ENCODE assay signal across 20 cellular contexts in the genomic region with DNA sequence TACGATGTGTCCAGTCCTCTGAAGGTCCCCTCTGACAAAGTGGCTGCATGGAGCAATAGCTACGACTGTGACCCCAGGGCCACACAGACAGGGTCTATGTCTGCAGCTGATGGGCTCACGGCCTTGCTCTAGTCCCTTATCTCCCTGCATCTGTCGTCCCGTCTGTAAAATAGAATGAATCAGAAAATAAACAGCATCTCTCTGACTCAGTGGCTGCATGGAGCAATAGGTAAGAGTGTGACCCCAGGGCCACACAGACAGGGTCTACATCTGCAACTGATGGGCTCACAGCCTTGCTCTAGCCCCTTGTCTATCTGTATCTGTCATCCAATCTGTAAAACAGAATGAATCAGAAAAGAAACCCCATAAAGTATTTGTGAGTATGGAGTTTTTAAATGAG.
DNase-seq lines count a peak whose midpoint lies in the region; TF ChIP-seq lines count a peak whose summit lies in the region.
"Had no signal": no experiment of that assay in that cellular context is flagged by ENCODE, and none has a peak within 500 bp of the region (broad histone marks: within the 10 kb centered on the region; RNA-seq: fewer than 3 reads in every experiment).

No MANE protein-coding gene starts in this region.

- H3K4me3 ChIP-seq in mammary epithelial cell (replicated peaks in 1 of 3; ENCODE audit: insufficient read depth in 1 of 3, low read depth in 2 of 3, low read length in 3 of 3): no peak overlapping the region
- H3K4me3 ChIP-seq in breast epithelium: no peak overlapping the region
- H3K4me3 ChIP-seq in SJSA1: no peak overlapping the region
- H3K4me3 ChIP-seq in fibroblast of lung (replicated peaks in 1 of 4; ENCODE audit: control extremely low read depth in 1 of 4, insufficient read depth in 1 of 4, low read depth in 3 of 4, low read length in 4 of 4): no peak overlapping the region
- H3K4me3 ChIP-seq in smooth muscle cell: no peak overlapping the region
- H3K4me3 ChIP-seq: GM12878 had no signal

- no peak overlapping the region for H3K9ac ChIP-seq in mammary epithelial cell (ENCODE audit: insufficient read depth, low read length)
- no peak overlapping the region for H3K9ac ChIP-seq in fibroblast of lung (ENCODE audit: insufficient read depth, low read length)
- no peak overlapping the region for H3K9ac ChIP-seq in smooth muscle cell (ENCODE audit: low read depth)

- dilution Hi-C loops in mammary epithelial cell (cut with HindIII; ENCODE audit: low sequenced_read_pairs): loop anchor here (5.0 kb wide), 1 partner anchor 50 kb away; no protein-coding TSS in a partner anchor

- DNase-seq in mammary epithelial cell (peak; percentile 23), breast epithelium (ENCODE audit: low spot score in 2 of 2) (no peak), SJSA1 (ENCODE audit: low read depth in 1 of 2, low spot score in 2 of 2) (peak; percentile 63 to 79), fibroblast of lung (ENCODE audit: low read depth in 2 of 2) (peak in 1 of 2 donors; percentile 66), smooth muscle cell (lab: John Stamatoyannopoulos, UW; ENCODE audit: unreplicated experiment) (no peak), GOT3 (lab: John Stamatoyannopoulos, UW) (no peak), NCI-H774 (lab: John Stamatoyannopoulos, UW) (no peak), superior temporal gyrus (ENCODE audit: extremely low spot score) (no peak)
- DNase-seq: 8988T, DMS 273 treated with DMSO at 0.1 percent for 48 hours, NCI-H1048, NCI-H146, NCI-H2029 treated with DMSO at 0.1 percent for 48 hours, NCI-H2171 treated with DMSO at 0.1 percent for 48 hours, NCI-H510A, NCI-H82, OCI-M1, RPMI8226, SHP77 treated with DMSO at 0.1 percent for 48 hours had no signal

- H3K79me2 ChIP-seq in mammary epithelial cell (ENCODE audit: insufficient read depth, low read length): no peaks in the 10 kb centered on the region
- H3K79me2 ChIP-seq in fibroblast of lung (ENCODE audit: control insufficient read depth, insufficient read depth, low read length): no peaks in the 10 kb centered on the region
- H3K79me2 ChIP-seq in smooth muscle cell (ENCODE audit: low read depth): no peaks in the 10 kb centered on the region

- H3K36me3 ChIP-seq in mammary epithelial cell (ENCODE audit: insufficient read depth, low read length) (no peaks in the 10 kb centered on the region), breast epithelium (no peaks in the 10 kb centered on the region), SJSA1 (no peaks in the 10 kb centered on the region), fibroblast of lung (ENCODE audit: control insufficient read depth, insufficient read depth, low read length) (no peaks in the 10 kb centered on the region), smooth muscle cell (ENCODE audit: low read depth) (no peaks in the 10 kb centered on the region)

- peaks cover 35% of the 10 kb centered on the region for H3F3A ChIP-seq in smooth muscle cell (ENCODE audit: low read depth)

- CTCF ChIA-PET in mammary epithelial cell (lab: Charles Lee; ENCODE audit: low non-redundant PET): no interaction called here

- intact Hi-C loops in mammary epithelial cell (cut with micrococcal nuclease) (no loop called here), breast epithelium (cut with DNase I; ENCODE audit: low total_unique reads) (no loop called here)

- H3K4me1 ChIP-seq in mammary epithelial cell (ENCODE audit: insufficient read depth, low read length) (peaks cover under 1% of the 10 kb centered on the region), breast epithelium (no peaks in the 10 kb centered on the region), SJSA1 (replicated peaks) (peaks cover 75% of the 10 kb centered on the region), fibroblast of lung (ENCODE audit: control insufficient read depth, extremely low read depth, insufficient read depth, low read length) (peaks cover 27% of the 10 kb centered on the region), smooth muscle cell (ENCODE audit: low read depth) (peaks cover 8% of the 10 kb centered on the region)

- no peak for TF ChIP-seq POLR2A in breast epithelium (IDR thresholded peaks at IDR 0.05)

- no peak overlapping the region for H3K4me2 ChIP-seq in mammary epithelial cell (ENCODE audit: insufficient read depth, low read depth, low read length)
- peak overlapping the region; percentile 13 for H3K4me2 ChIP-seq in fibroblast of lung (ENCODE audit: extremely low read depth, insufficient read depth, low read length)
- H3K4me2 ChIP-seq in smooth muscle cell: peak overlapping the region; percentile 58

- BruUV-seq in mammary epithelial cell (replicated peaks; lab: Mats Ljungman, UMichigan): no TSS peak

- 31% methylated on average over 5 of the region's 5 CpGs for WGBS in mammary epithelial cell (ENCODE audit: low coverage, missing lambda C conversion rate)
- 23% methylated on average over 5 of the region's 5 CpGs for WGBS in smooth muscle cell (ENCODE audit: low lambda C conversion rate)

- H3K9me3 ChIP-seq in mammary epithelial cell (replicated peaks; ENCODE audit: insufficient read depth, low read length): peaks cover 2% of the 10 kb centered on the region
- no peaks in the 10 kb centered on the region for H3K9me3 ChIP-seq in breast epithelium
- peaks cover 7% of the 10 kb centered on the region for H3K9me3 ChIP-seq in SJSA1 (replicated peaks)
- no peaks in the 10 kb centered on the region for H3K9me3 ChIP-seq in fibroblast of lung (ENCODE audit: control insufficient read depth, insufficient read depth, low read depth, low read length)
- no peaks in the 10 kb centered on the region for H3K9me3 ChIP-seq in smooth muscle cell (replicated peaks; ENCODE audit: low read depth)

- H3K27me3 ChIP-seq in mammary epithelial cell (ENCODE audit: insufficient read depth, low read length) (no peaks in the 10 kb centered on the region), breast epithelium (peaks cover 0 to 67% of the 10 kb centered on the region in 2 donors), SJSA1 (replicated peaks) (no peaks in the 10 kb centered on the region), fibroblast of lung (ENCODE audit: control insufficient read depth, insufficient read depth, low read length) (no peaks in the 10 kb centered on the region), smooth muscle cell (ENCODE audit: low read depth) (no peaks in the 10 kb centered on the region)

- in situ Hi-C loops in mammary epithelial cell (cut with MboI; ENCODE audit: low sequenced_read_pairs in 2 of 2): no loop called here

- no peak overlapping the region for H2AFZ ChIP-seq in mammary epithelial cell (ENCODE audit: low read depth, low read length)
- no peak overlapping the region for H2AFZ ChIP-seq in fibroblast of lung (ENCODE audit: low read length)
- H2AFZ ChIP-seq in smooth muscle cell (ENCODE audit: low read depth): no peak overlapping the region

- H3K27ac ChIP-seq in mammary epithelial cell (ENCODE audit: insufficient read depth, low read depth, low read length) (no peak overlapping the region), breast epithelium (no peak overlapping the region), SJSA1 (peak overlapping the region; percentile 80), fibroblast of lung (ENCODE audit: insufficient read depth, low read length) (peak overlapping the region; percentile 0), smooth muscle cell (ENCODE audit: low read depth) (peak overlapping the region; percentile 57)

- no peak for TF ChIP-seq CTCF in mammary epithelial cell (conservative IDR thresholded peaks at IDR 0.05 in 1 of 2, IDR thresholded peaks at IDR 0.05 in 1 of 2; ENCODE audit: extremely low read depth in 1 of 2, insufficient read depth in 1 of 2, low read depth in 1 of 2, low read length in 2 of 2)
- TF ChIP-seq CTCF in breast epithelium (IDR thresholded peaks at IDR 0.05): no peak
- no peak for TF ChIP-seq CTCF in fibroblast of lung (conservative IDR thresholded peaks at IDR 0.05 in 1 of 2, IDR thresholded peaks at IDR 0.05 in 1 of 2; ENCODE audit: low read depth in 1 of 2, low read length in 2 of 2)
- no peak for TF ChIP-seq CTCF in smooth muscle cell (IDR thresholded peaks at IDR 0.05; ENCODE audit: borderline replicate concordance, insufficient read depth, poor library complexity, severe bottlenecking)

- H4K20me1 ChIP-seq in mammary epithelial cell (ENCODE audit: insufficient read depth, low read length) (no peaks in the 10 kb centered on the region), fibroblast of lung (ENCODE audit: control insufficient read depth, extremely low read depth, insufficient read depth, low read length) (no peaks in the 10 kb centered on the region), smooth muscle cell (ENCODE audit: low read depth) (no peaks in the 10 kb centered on the region)

Comparison
In these comparisons a context has a peak if more than half of its experiments do, and no peak if none do; other contexts are left out.
1. DNase-seq: peak in mammary epithelial cell (single experiment) and SJSA1 (2 of 2); none in breast epithelium (0 of 2), smooth muscle cell (single experiment), GOT3 (single experiment), NCI-H774 (single experiment) and superior temporal gyrus (single experiment).
2. H3K27ac ChIP-seq: peak in SJSA1 (single experiment), fibroblast of lung (single experiment) and smooth muscle cell (single experiment); none in mammary epithelial cell (single experiment) and breast epithelium (0 of 2).